Comparison of ENCODE assay signal across 21 cellular contexts in the genomic region with DNA sequence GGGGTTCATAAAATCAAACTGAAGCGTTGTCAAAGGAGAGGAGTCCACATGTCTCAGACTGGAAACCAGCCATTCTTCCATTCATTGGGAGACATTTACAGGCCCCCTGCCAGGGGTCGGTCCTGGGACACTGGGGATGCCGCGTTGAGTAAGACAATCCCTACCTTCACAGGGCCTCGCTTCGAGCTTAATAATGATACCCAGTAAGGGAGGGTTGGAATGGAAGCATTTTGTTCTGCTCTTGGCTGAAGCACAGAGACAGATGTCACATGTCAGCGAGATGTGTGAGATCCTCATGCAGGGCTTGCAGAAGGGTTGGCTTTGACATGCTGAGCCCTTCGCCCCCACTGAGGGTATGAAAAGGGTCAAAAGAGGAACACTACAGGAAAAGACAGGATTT. TPM values are rescaled to one million over a fixed set of nuclear protein-coding genes. Genes with fewer than 3 reads are reported as not detected.
DNase-seq lines count a peak whose midpoint lies in the region; ATAC-seq and TF ChIP-seq lines count a peak whose summit lies in the region.
"Had no signal": no experiment of that assay in that cellular context is flagged by ENCODE, and none has a peak within 500 bp of the region (broad histone marks: within the 10 kb centered on the region; RNA-seq: fewer than 3 reads in every experiment).

No MANE protein-coding gene starts in this region.

- H3K9me3 ChIP-seq in heart right ventricle (no peaks in the 10 kb centered on the region), thoracic aorta (no peaks in the 10 kb centered on the region)
- H3K9me3 ChIP-seq: SJCRH30, stomach, upper lobe of right lung had no signal

- 35 to 40% methylated on average over 8 of the region's 8 CpGs for WGBS in heart right ventricle, 2 donors

- H3K4me1 ChIP-seq in heart right ventricle = peaks cover 0 to 15% (median 9%) of the 10 kb centered on the region in 9 donors
- H3K4me1 ChIP-seq in thoracic aorta (ENCODE audit: control insufficient read depth in 1 of 2, low read depth in 2 of 2) = no peaks in the 10 kb centered on the region
- H3K4me1 ChIP-seq: upper lobe of right lung had no signal

- H3K27me3 ChIP-seq in heart right ventricle = peaks cover 0 to 12% (median 0%) of the 10 kb centered on the region in 7 donors
- H3K27me3 ChIP-seq in thoracic aorta (replicated peaks; ENCODE audit: insufficient read depth) = no peaks in the 10 kb centered on the region
- H3K27me3 ChIP-seq: upper lobe of right lung had no signal

- no peaks in the 10 kb centered on the region for H3K36me3 ChIP-seq in heart right ventricle
- H3K36me3 ChIP-seq in thoracic aorta = no peaks in the 10 kb centered on the region
- H3K36me3 ChIP-seq: SJCRH30, stomach, upper lobe of right lung had no signal

- H3K9me3 Mint-ChIP-seq in neural crest cell = peaks cover 2% of the 10 kb centered on the region
- H3K9me3 Mint-ChIP-seq: activated CD4-positive, alpha-beta memory T cell treated with anti-CD3 and anti-CD28 coated beads for 36 hours; CD8-positive, alpha-beta T cell had no signal

- H3K27ac ChIP-seq in heart right ventricle = peak overlapping the region in 1 of 10 donors; percentile 20
- H3K27ac ChIP-seq in thoracic aorta = no peak overlapping the region
- no peak overlapping the region for H3K27ac ChIP-seq in RWPE1
- H3K27ac ChIP-seq: SJCRH30, stomach, upper lobe of right lung, VCaP had no signal

- CTCF ChIA-PET in RWPE1 (lab: Yijun Ruan, JAX) = no interaction called here

- peak overlapping the region; percentile 69 for H3K4me3 Mint-ChIP-seq in neural crest cell
- H3K4me3 Mint-ChIP-seq: activated CD4-positive, alpha-beta memory T cell treated with anti-CD3 and anti-CD28 coated beads for 36 hours had no signal

- POLR2A ChIA-PET in RWPE1 (lab: Yijun Ruan, JAX; ENCODE audit: low non-redundant PET) = no interaction called here

- intact Hi-C loops in heart right ventricle (cut with DNase I) = no loop called here

- peak; percentile 26 for DNase-seq in cerebellum (ENCODE audit: low spot score)
- DNase-seq in heart right ventricle = no peak
- no peak for DNase-seq in neural crest cell (ENCODE audit: low read depth, low spot score)
- no peak for DNase-seq in thoracic aorta (ENCODE audit: low spot score)
- DNase-seq in NCI-H226 = no peak
- no peak for DNase-seq in RWPE1 (ENCODE audit: low spot score)
- no peak for DNase-seq in SKM-1 (lab: John Stamatoyannopoulos, UW; ENCODE audit: unreplicated experiment)
- DNase-seq: activated gamma-delta T cell, GF-D8, KG1, NCI-H2227 treated with DMSO at 0.1 percent for 48 hours, PC-3, SJCRH30, stomach, T-helper 2 cell, upper lobe of right lung had no signal

- peaks cover 4% of the 10 kb centered on the region for H3K4me1 Mint-ChIP-seq in neural crest cell

- no peak overlapping the region for H3K27ac Mint-ChIP-seq in neural crest cell (ENCODE audit: unreplicated experiment)
- H3K27ac Mint-ChIP-seq: activated CD4-positive, alpha-beta memory T cell treated with anti-CD3 and anti-CD28 coated beads for 36 hours; CD8-positive, alpha-beta T cell had no signal

- peak overlapping the region in 7 of 10 donors; percentile 25 to 46 (median 38) for H3K4me3 ChIP-seq in heart right ventricle
- peak overlapping the region; percentile 60 for H3K4me3 ChIP-seq in thoracic aorta
- H3K4me3 ChIP-seq: lung, SJCRH30, upper lobe of right lung had no signal

- peaks cover 71% of the 10 kb centered on the region for H3K27me3 Mint-ChIP-seq in neural crest cell (ENCODE audit: low read depth)

- TF ChIP-seq CTCF in heart right ventricle (IDR thresholded peaks at IDR 0.05) (no peak), neural crest cell (conservative IDR thresholded peaks at IDR 0.05) (no peak), thoracic aorta (IDR thresholded peaks at IDR 0.05) (no peak), RWPE1 (conservative IDR thresholded peaks at IDR 0.05; ENCODE audit: low read depth) (no peak)

- H3K36me3 Mint-ChIP-seq in neural crest cell (ENCODE audit: low read depth) = no peaks in the 10 kb centered on the region
- H3K36me3 Mint-ChIP-seq: activated CD4-positive, alpha-beta memory T cell treated with anti-CD3 and anti-CD28 coated beads for 36 hours; CD8-positive, alpha-beta T cell had no signal

- ATAC-seq in heart right ventricle (peak; percentile 19 to 50 (median 32)), thoracic aorta (ENCODE audit: insufficient number of reproducible peaks, low FRiP score, low read depth) (no peak), HG02759 (IDR thresholded peaks at IDR 0.05; ENCODE audit: unreplicated experiment) (no peak)
- ATAC-seq: CD8-positive, alpha-beta T cell; PC-3 had no signal

RNA-seq across cellular contexts. Expression of gene ARL8B, which starts 25.7 kb away (rescaled TPM):
- 67.9 TPM for total RNA-seq in cerebellum
- total RNA-seq in heart right ventricle = 10 to 100 TPM; 56.1 to 74.1 (median 66.8) TPM
- 10 to 100 TPM; 31.7 to 55.3 TPM for polyA plus RNA-seq in heart right ventricle
- total RNA-seq in neural crest cell = 34.5 and 35.7 TPM in 2 replicates
- 10 to 100 TPM; 32.8 to 52.6 TPM for total RNA-seq in thoracic aorta

Comparison
In these comparisons a context has a peak if more than half of its experiments do, and no peak if none do; other contexts are left out.
1. ATAC-seq: peak in heart right ventricle (8 of 8); none in thoracic aorta (single experiment) and HG02759 (single experiment).